In the genomic region with DNA sequence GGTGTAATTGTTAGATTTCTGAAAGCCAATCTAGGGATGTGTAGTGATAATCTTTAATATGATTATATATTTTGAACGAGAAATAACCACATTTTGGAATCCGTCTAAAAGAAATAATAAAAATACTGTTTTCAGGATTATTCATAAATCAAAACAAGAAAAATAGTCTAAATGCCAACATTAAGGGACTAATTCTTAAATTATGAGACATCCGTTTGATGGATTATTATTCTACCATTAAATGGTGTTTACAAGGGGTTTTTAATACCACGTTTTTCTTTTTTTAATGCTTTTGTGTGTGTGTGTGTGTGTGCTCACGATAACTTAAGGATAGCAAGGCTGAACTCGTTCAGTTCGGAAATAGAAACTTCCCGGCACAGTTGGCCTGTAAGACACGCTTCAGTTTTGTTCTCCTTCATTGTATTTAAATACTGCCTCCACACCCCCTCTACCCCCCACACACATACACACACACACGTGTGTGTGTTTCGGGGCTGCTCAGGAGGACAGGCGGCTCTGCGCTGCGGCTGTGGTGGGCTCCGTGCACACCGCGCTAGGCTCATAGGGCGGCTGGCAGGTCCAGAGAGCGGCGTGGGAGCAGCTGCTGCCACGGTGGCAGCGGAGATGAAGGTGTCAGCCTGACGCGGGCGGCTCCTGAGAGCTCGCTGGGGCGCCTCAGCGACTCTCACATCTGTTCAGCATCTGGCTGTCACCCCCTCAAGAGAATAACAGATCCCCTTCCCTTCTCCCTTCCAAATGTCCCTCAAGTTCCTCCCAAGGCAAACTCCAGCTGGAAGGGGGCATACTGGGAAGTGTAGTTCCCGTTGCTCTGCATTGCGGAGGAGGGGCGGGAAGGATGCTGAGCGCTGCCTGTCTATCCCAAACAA, we compare ENCODE assay signal across 9 cellular contexts. TPM values are rescaled to one million over a fixed set of nuclear protein-coding genes. Genes with fewer than 3 reads are reported as not detected.
DNase-seq lines count a peak whose midpoint lies in the region; ATAC-seq and TF ChIP-seq lines count a peak whose summit lies in the region.
"Had no signal": no experiment of that assay in that cellular context is flagged by ENCODE, and none has a peak within 500 bp of the region (broad histone marks: within the 10 kb centered on the region; RNA-seq: fewer than 3 reads in every experiment).

No MANE protein-coding gene starts in this region.

- no CpG with 5 or more reads among the region's 32 CpGs for WGBS in iPS DF 6.9 (ENCODE audit: insufficient coverage, insufficient read length)

- no peaks in the 10 kb centered on the region for H3K36me3 ChIP-seq in iPS DF 6.9 (ENCODE audit: control insufficient read depth, insufficient read depth, low read length)

- peak in 2 of 10 experiments; percentile 7 to 10 for DNase-seq in CD4-positive, alpha-beta T cell
- peak; percentile 16 for DNase-seq in NCI-H146 treated with DMSO at 0.1 percent for 48 hours (lab: John Stamatoyannopoulos, UW; ENCODE audit: unreplicated experiment)
- peak; percentile 40 for DNase-seq in activated naive CD4-positive, alpha-beta T cell treated with anti-CD3 and anti-CD28 coated beads, Interleukin-2, amount 10 ng/mL, durations not matched to agents 7 days and 5 days
- DNase-seq in iPS DF 6.9 (ENCODE audit: low read depth, low spot score), result no peak
- DNase-seq in stimulated activated CD4-positive, alpha-beta T cell treated with anti-CD3 and anti-CD28 coated beads, Interleukin-2, amount 100 ng/mL, for 24 hours, result peak; percentile 34 to 43
- no peak for DNase-seq in kidney tubule cell (ENCODE audit: low spot score)
- no peak for DNase-seq in midbrain (lab: John Stamatoyannopoulos, UW)
- no peak for DNase-seq in NCI-H2107 (lab: John Stamatoyannopoulos, UW)

- no peak overlapping the region for H3K27ac ChIP-seq in CD4-positive, alpha-beta T cell (ENCODE audit: low read depth, low read length)
- no peak overlapping the region for H3K27ac ChIP-seq in iPS DF 6.9 (ENCODE audit: low read length)
- H3K27ac ChIP-seq: epithelial cell of prostate had no signal

- H3K27me3 Mint-ChIP-seq in CD4-positive, alpha-beta T cell, result peaks cover 71% of the 10 kb centered on the region
- peaks cover 54% of the 10 kb centered on the region for H3K27me3 Mint-ChIP-seq in activated naive CD4-positive, alpha-beta T cell treated with anti-CD3 and anti-CD28 coated beads, Interleukin-2, amount 10 ng/mL, durations not matched to agents 7 days and 5 days

- H3K27me3 ChIP-seq in CD4-positive, alpha-beta T cell (ENCODE audit: control insufficient read depth, insufficient read depth, low read length), result peaks cover 57% of the 10 kb centered on the region
- H3K27me3 ChIP-seq in iPS DF 6.9 (ENCODE audit: control insufficient read depth, insufficient read depth, low read length), result no peaks in the 10 kb centered on the region

- POLR2A ChIA-PET in CD4-positive, alpha-beta T cell (lab: Charles Lee), result no interaction called here

- H3K36me3 Mint-ChIP-seq in CD4-positive, alpha-beta T cell (ENCODE audit: low read depth), result no peaks in the 10 kb centered on the region
- H3K36me3 Mint-ChIP-seq in activated naive CD4-positive, alpha-beta T cell treated with anti-CD3 and anti-CD28 coated beads, Interleukin-2, amount 10 ng/mL, durations not matched to agents 7 days and 5 days, result no peaks in the 10 kb centered on the region

- ATAC-seq in CD4-positive, alpha-beta T cell (ENCODE audit: poor library complexity), result peak; percentile 54

- peaks cover 8% of the 10 kb centered on the region for H3K4me1 Mint-ChIP-seq in CD4-positive, alpha-beta T cell (ENCODE audit: low read depth)
- peaks cover 8% of the 10 kb centered on the region for H3K4me1 Mint-ChIP-seq in activated naive CD4-positive, alpha-beta T cell treated with anti-CD3 and anti-CD28 coated beads, Interleukin-2, amount 10 ng/mL, durations not matched to agents 7 days and 5 days

- H3K27ac Mint-ChIP-seq in CD4-positive, alpha-beta T cell, result no peak overlapping the region
- H3K27ac Mint-ChIP-seq in activated naive CD4-positive, alpha-beta T cell treated with anti-CD3 and anti-CD28 coated beads, Interleukin-2, amount 10 ng/mL, durations not matched to agents 7 days and 5 days, result no peak overlapping the region

- H3K4me3 ChIP-seq in iPS DF 6.9 (ENCODE audit: low read length), result peak overlapping the region; percentile 35; the same call in 1 of the 2 replicates

- H3K9me3 ChIP-seq in CD4-positive, alpha-beta T cell (ENCODE audit: control insufficient read depth, low read length), result no peaks in the 10 kb centered on the region
- H3K9me3 ChIP-seq in iPS DF 6.9 (ENCODE audit: control insufficient read depth, insufficient read depth, low read length), result no peaks in the 10 kb centered on the region

- intact Hi-C loops in CD4-positive, alpha-beta T cell (cut with DNase I, micrococcal nuclease), result no loop called here

- peak overlapping the region; percentile 67 for H3K4me3 Mint-ChIP-seq in CD4-positive, alpha-beta T cell
- peak overlapping the region; percentile 50 for H3K4me3 Mint-ChIP-seq in activated naive CD4-positive, alpha-beta T cell treated with anti-CD3 and anti-CD28 coated beads, Interleukin-2, amount 10 ng/mL, durations not matched to agents 7 days and 5 days

- H3K4me1 ChIP-seq in iPS DF 6.9 (ENCODE audit: control insufficient read depth, insufficient read depth, low read length), result no peaks in the 10 kb centered on the region

- TF ChIP-seq CTCF in CD4-positive, alpha-beta T cell (IDR thresholded peaks at IDR 0.05), result no peak

- no peaks in the 10 kb centered on the region for H3K9me3 Mint-ChIP-seq in CD4-positive, alpha-beta T cell
- no peaks in the 10 kb centered on the region for H3K9me3 Mint-ChIP-seq in activated naive CD4-positive, alpha-beta T cell treated with anti-CD3 and anti-CD28 coated beads, Interleukin-2, amount 10 ng/mL, durations not matched to agents 7 days and 5 days

- CTCF ChIA-PET in CD4-positive, alpha-beta T cell (lab: Charles Lee), result interaction anchor here (0.6 kb wide), 1 partner anchor 32 kb away, joined by 3 read pairs; no protein-coding TSS in a partner anchor
- CTCF ChIA-PET in activated naive CD4-positive, alpha-beta T cell treated with anti-CD3 and anti-CD28 coated beads, Interleukin-2, amount 10 ng/mL, durations not matched to agents 7 days and 5 days (lab: Charles Lee), result interaction anchor here (0.9 kb wide), 1 partner anchor 10 kb away, joined by 3 read pairs; no protein-coding TSS in a partner anchor

RNA-seq across cellular contexts. Expression of gene ANP32A, which starts 23.0 kb away (rescaled TPM):
- 10 to 100 TPM; 55.1 to 57.3 TPM for total RNA-seq in CD4-positive, alpha-beta T cell

Comparison
In these comparisons a context has a peak if more than half of its experiments do, and no peak if none do; other contexts are left out.
1. DNase-seq: peak in NCI-H146 treated with DMSO at 0.1 percent for 48 hours (single experiment), activated naive CD4-positive, alpha-beta T cell treated with anti-CD3 and anti-CD28 coated beads, Interleukin-2, amount 10 ng/mL, durations not matched to agents 7 days and 5 days (single experiment) and stimulated activated CD4-positive, alpha-beta T cell treated with anti-CD3 and anti-CD28 coated beads, Interleukin-2, amount 100 ng/mL, for 24 hours (2 of 2); none in iPS DF 6.9 (single experiment), kidney tubule cell (single experiment), midbrain (single experiment) and NCI-H2107 (single experiment).